Comparison of ENCODE assay signal across 8 cellular contexts in the genomic region with DNA sequence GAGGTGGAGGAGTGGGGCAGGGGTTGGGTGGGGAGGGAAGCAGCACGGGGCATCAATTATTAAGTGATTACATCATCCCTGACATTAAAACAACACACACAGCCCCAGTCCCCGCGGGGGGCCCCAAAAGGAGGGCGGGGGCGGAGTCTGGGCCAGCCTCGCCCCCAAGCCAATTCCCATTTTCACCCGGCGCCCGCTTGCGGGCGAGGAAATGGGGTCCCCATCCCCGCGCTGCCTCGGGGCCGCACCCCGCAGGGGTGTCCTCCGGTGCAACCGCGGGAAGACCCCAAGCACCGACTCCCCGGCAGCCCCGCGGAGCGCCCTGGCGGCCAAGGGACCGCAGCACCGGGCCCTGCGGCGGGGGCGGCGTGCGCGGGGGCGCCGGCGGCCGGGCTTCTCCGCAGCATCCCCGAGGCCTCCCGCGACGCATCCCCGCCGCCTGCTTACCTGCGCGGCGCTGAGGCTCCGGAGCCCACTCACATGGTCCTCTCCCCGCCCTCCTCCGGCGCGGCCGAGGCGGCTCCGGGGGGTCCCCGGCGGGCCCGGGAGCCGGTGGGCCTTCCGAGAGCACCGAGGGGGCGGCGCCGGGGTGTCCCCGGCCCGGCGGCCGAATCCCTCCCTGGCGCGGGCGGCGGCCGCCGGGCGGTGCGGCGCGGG. TPM values are rescaled to one million over a fixed set of nuclear protein-coding genes. Genes with fewer than 3 reads are reported as not detected.
A peak's percentile ranks its signal among the peaks of the same experiment; 100 is the strongest.
DNase-seq lines count a peak whose midpoint lies in the region; ATAC-seq, FAIRE-seq and TF ChIP-seq lines count a peak whose summit lies in the region.

No MANE protein-coding gene starts in this region.

- H3K9me3 Mint-ChIP-seq in GM23338: no peaks in the 10 kb centered on the region
- peaks cover 9% of the 10 kb centered on the region for H3K9me3 Mint-ChIP-seq in endodermal cell
- no peaks in the 10 kb centered on the region for H3K9me3 Mint-ChIP-seq in stimulated activated effector memory CD8-positive, alpha-beta T cell treated with anti-CD3 and anti-CD28 coated beads, Interleukin-12 subunit alpha, Interleukin-12 subunit beta, amount 100 ng/mL, for 72 hours

- H3K4me3 ChIP-seq in GM23338: peak overlapping the region; percentile 62
- H3K4me3 ChIP-seq in MM.1S (ENCODE audit: low read length): peak overlapping the region; percentile 55; the same call in 1 of the 2 replicates
- H3K4me3 ChIP-seq in endodermal cell (ENCODE audit: low read length): peak overlapping the region; percentile 95
- H3K4me3 ChIP-seq in mucosa of stomach (ENCODE audit: low read length): no peak overlapping the region

- H3K36me3 ChIP-seq in GM23338 (ENCODE audit: insufficient read depth) (no peaks in the 10 kb centered on the region), MM.1S (replicated peaks; ENCODE audit: insufficient read depth, low read length) (no peaks in the 10 kb centered on the region), endodermal cell (ENCODE audit: control insufficient read depth, insufficient read depth, low read length) (peaks cover 9% of the 10 kb centered on the region), mucosa of stomach (ENCODE audit: control insufficient read depth, insufficient read depth, low read length) (no peaks in the 10 kb centered on the region)

- WGBS in endodermal cell (ENCODE audit: insufficient coverage in 1 of 2, insufficient read length in 1 of 2), 2 experiments: 0% methylated on average over 9 to 78 of the region's 78 CpGs

- H2AFZ ChIP-seq in GM23338: no peak overlapping the region
- no peak overlapping the region for H2AFZ ChIP-seq in MM.1S (ENCODE audit: low read length)

- H3K27ac Mint-ChIP-seq in GM23338 (no peak overlapping the region), endodermal cell (no peak overlapping the region)
- peak overlapping the region; percentile 93 for H3K27ac Mint-ChIP-seq in stimulated activated effector memory CD8-positive, alpha-beta T cell treated with anti-CD3 and anti-CD28 coated beads, Interleukin-12 subunit alpha, Interleukin-12 subunit beta, amount 100 ng/mL, for 72 hours

- peak; percentile 5; the same call in 2 of the 3 replicates for ATAC-seq in GM23338
- ATAC-seq in stimulated activated effector memory CD8-positive, alpha-beta T cell treated with anti-CD3 and anti-CD28 coated beads, Interleukin-12 subunit alpha, Interleukin-12 subunit beta, amount 100 ng/mL, for 72 hours: peak; percentile 17

- H3F3A ChIP-seq in GM23338 (replicated peaks; ENCODE audit: low read depth): 0 out of 2 replicates have a peak, but pooled peaks cover 5% of the 10 kb centered on the region
- H3F3A ChIP-seq in MM.1S (ENCODE audit: insufficient read depth, low read length): no peaks in the 10 kb centered on the region

- TF ChIP-seq CTCF in GM23338 (conservative IDR thresholded peaks at IDR 0.05; ENCODE audit: low read depth in 2 of 2) (no peak), MM.1S (IDR thresholded peaks at IDR 0.05; ENCODE audit: low read length) (no peak), endodermal cell (conservative IDR thresholded peaks at IDR 0.05) (peak; percentile 16)

- H3K9ac ChIP-seq in MM.1S (ENCODE audit: low read length): no peak overlapping the region
- no peak overlapping the region for H3K9ac ChIP-seq in endodermal cell (ENCODE audit: extremely low read depth, low read length, poor library complexity, severe bottlenecking)
- H3K9ac ChIP-seq in mucosa of stomach (ENCODE audit: low read length): peak overlapping the region; percentile 36

- H3K27ac ChIP-seq in GM23338 (ENCODE audit: low read depth) (no peak overlapping the region), MM.1S (ENCODE audit: low read length) (no peak overlapping the region), endodermal cell (ENCODE audit: low read depth, low read length) (peak overlapping the region; percentile 84)

- H3K9me3 ChIP-seq in MM.1S (replicated peaks; ENCODE audit: insufficient read depth, low read length) (no peaks in the 10 kb centered on the region), endodermal cell (ENCODE audit: control insufficient read depth, low read length) (peaks cover 15% of the 10 kb centered on the region), mucosa of stomach (ENCODE audit: control insufficient read depth, low read length) (no peaks in the 10 kb centered on the region)

- H3K4me1 Mint-ChIP-seq in GM23338 (peaks cover 45% of the 10 kb centered on the region), endodermal cell (peaks cover 33% of the 10 kb centered on the region)
- H3K4me1 Mint-ChIP-seq in stimulated activated effector memory CD8-positive, alpha-beta T cell treated with anti-CD3 and anti-CD28 coated beads, Interleukin-12 subunit alpha, Interleukin-12 subunit beta, amount 100 ng/mL, for 72 hours: peaks cover 42% of the 10 kb centered on the region

- H4K20me1 ChIP-seq in GM23338 (replicated peaks; ENCODE audit: insufficient read depth): peaks cover 6% of the 10 kb centered on the region
- no peaks in the 10 kb centered on the region for H4K20me1 ChIP-seq in MM.1S (ENCODE audit: insufficient read depth, low read length)

- H3K4me2 ChIP-seq in GM23338 (peak overlapping the region; percentile 75; the same call in 1 of the 2 replicates), MM.1S (ENCODE audit: low read depth, low read length) (peak overlapping the region; percentile 57)

- H3K27me3 Mint-ChIP-seq in GM23338 (ENCODE audit: insufficient read depth, low read depth, poor library complexity) (peaks cover 11% of the 10 kb centered on the region), endodermal cell (ENCODE audit: insufficient read depth) (peaks cover 18% of the 10 kb centered on the region)

- H3K4me1 ChIP-seq in GM23338 (ENCODE audit: insufficient read depth) (peaks cover 46% of the 10 kb centered on the region), MM.1S (ENCODE audit: low read length) (0 out of 2 replicates have a peak, but pooled peaks cover 3% of the 10 kb centered on the region), endodermal cell (ENCODE audit: control insufficient read depth, insufficient read depth, low read length) (no peaks in the 10 kb centered on the region), mucosa of stomach (ENCODE audit: control insufficient read depth, insufficient read depth, low read length) (peaks cover 9% of the 10 kb centered on the region)

- H3K4me3 Mint-ChIP-seq in GM23338 (peak overlapping the region; percentile 84), endodermal cell (peak overlapping the region; percentile 78)
- peak overlapping the region; percentile 97 for H3K4me3 Mint-ChIP-seq in stimulated activated effector memory CD8-positive, alpha-beta T cell treated with anti-CD3 and anti-CD28 coated beads, Interleukin-12 subunit alpha, Interleukin-12 subunit beta, amount 100 ng/mL, for 72 hours

- FAIRE-seq in RCC 7860 (lab: Jason Lieb, UNC): no peak

- H3K27me3 ChIP-seq in GM23338 (ENCODE audit: insufficient read depth) (no peaks in the 10 kb centered on the region), MM.1S (replicated peaks; ENCODE audit: insufficient read depth, low read length) (no peaks in the 10 kb centered on the region), endodermal cell (ENCODE audit: control insufficient read depth, insufficient read depth, low read length, poor library complexity, severe bottlenecking) (no peaks in the 10 kb centered on the region), mucosa of stomach (ENCODE audit: control insufficient read depth, insufficient read depth, low read length) (no peaks in the 10 kb centered on the region)

- peak; percentile 54 for DNase-seq in EH (ENCODE audit: low read depth)
- DNase-seq in GM23338 (ENCODE audit: low spot score): no peak
- DNase-seq in MM.1S: no peak
- peak; percentile 51 for DNase-seq in activated CD8-positive, alpha-beta memory T cell treated with anti-CD3 and anti-CD28 coated beads for 1 hour (ENCODE audit: extremely low read depth in 1 of 2, low read depth in 1 of 2)
- peak; percentile 81 for DNase-seq in endodermal cell
- DNase-seq in stimulated activated effector memory CD8-positive, alpha-beta T cell treated with anti-CD3 and anti-CD28 coated beads, Interleukin-12 subunit alpha, Interleukin-12 subunit beta, amount 100 ng/mL, for 72 hours (ENCODE audit: low spot score in 2 of 2): peak; percentile 42 to 83
- DNase-seq in RCC 7860 (ENCODE audit: low spot score): no peak

- H3K9me2 ChIP-seq in GM23338 (ENCODE audit: insufficient read depth) (no peaks in the 10 kb centered on the region), MM.1S (replicated peaks; ENCODE audit: insufficient read depth, low read length) (no peaks in the 10 kb centered on the region)

- no peaks in the 10 kb centered on the region; the same call in 2 of the 3 replicates for H3K36me3 Mint-ChIP-seq in GM23338 (ENCODE audit: low read depth)
- H3K36me3 Mint-ChIP-seq in endodermal cell (ENCODE audit: low read depth): peaks cover 4% of the 10 kb centered on the region
- H3K36me3 Mint-ChIP-seq in stimulated activated effector memory CD8-positive, alpha-beta T cell treated with anti-CD3 and anti-CD28 coated beads, Interleukin-12 subunit alpha, Interleukin-12 subunit beta, amount 100 ng/mL, for 72 hours: peaks cover 46% of the 10 kb centered on the region

- peaks cover 44% of the 10 kb centered on the region for H3K79me2 ChIP-seq in GM23338 (replicated peaks; ENCODE audit: insufficient read depth)
- H3K79me2 ChIP-seq in MM.1S (ENCODE audit: low read length): no peaks in the 10 kb centered on the region

TF ChIP-seq in GM23338, 12 proteins besides CTCF, POLR2A, EP300 and RAD21 (continues in another document):
- no peak for TF ChIP-seq EZH2phosphoT487 (IDR thresholded peaks at IDR 0.05; ENCODE audit: unreplicated experiment)
- TF ChIP-seq, protein P1, sequence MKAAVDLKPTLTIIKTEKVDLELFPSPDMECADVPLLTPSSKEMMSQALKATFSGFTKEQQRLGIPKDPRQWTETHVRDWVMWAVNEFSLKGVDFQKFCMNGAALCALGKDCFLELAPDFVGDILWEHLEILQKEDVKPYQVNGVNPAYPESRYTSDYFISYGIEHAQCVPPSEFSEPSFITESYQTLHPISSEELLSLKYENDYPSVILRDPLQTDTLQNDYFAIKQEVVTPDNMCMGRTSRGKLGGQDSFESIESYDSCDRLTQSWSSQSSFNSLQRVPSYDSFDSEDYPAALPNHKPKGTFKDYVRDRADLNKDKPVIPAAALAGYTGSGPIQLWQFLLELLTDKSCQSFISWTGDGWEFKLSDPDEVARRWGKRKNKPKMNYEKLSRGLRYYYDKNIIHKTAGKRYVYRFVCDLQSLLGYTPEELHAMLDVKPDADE (IDR thresholded peaks at IDR 0.05): no peak
- TF ChIP-seq ZNF331 (CRISPR knock-in tag; IDR thresholded peaks at IDR 0.05; ENCODE audit: low read depth): no peak

RNA-seq across cellular contexts. Expression of a gene that starts 0.6 kb away (rescaled TPM):
- 70.8 and 143 TPM in 2 replicates for total RNA-seq in GM23338 (2014; rRNA removed; shearing (Covaris generic))
- polyA plus RNA-seq in GM23338 (2016; fragmentation: Nextera tagmentation; extraction: Ambion mirVana): 46.8 and 54.9 TPM in 2 replicates
- total RNA-seq in endodermal cell: 10 to 100 TPM; 70.0 to 96.4 TPM
- 154 TPM for polyA plus RNA-seq in endodermal cell (2013, experiment 1 of 2)
- 130 TPM for polyA plus RNA-seq in endodermal cell (2013, experiment 2 of 2)

Comparison
In these comparisons a context has a peak if more than half of its experiments do, and no peak if none do; other contexts are left out.
1. DNase-seq: peak in EH (single experiment), activated CD8-positive, alpha-beta memory T cell treated with anti-CD3 and anti-CD28 coated beads for 1 hour (2 of 2), endodermal cell (single experiment) and stimulated activated effector memory CD8-positive, alpha-beta T cell treated with anti-CD3 and anti-CD28 coated beads, Interleukin-12 subunit alpha, Interleukin-12 subunit beta, amount 100 ng/mL, for 72 hours (2 of 2); none in GM23338 (single experiment), MM.1S (single experiment) and RCC 7860 (single experiment).
2. Peak in every context shown above with its lines, with median percentiles within 50 percentile points of each other: H3K4me3 Mint-ChIP-seq.